Comparison of ENCODE assay signal across 28 cellular contexts in the genomic region with DNA sequence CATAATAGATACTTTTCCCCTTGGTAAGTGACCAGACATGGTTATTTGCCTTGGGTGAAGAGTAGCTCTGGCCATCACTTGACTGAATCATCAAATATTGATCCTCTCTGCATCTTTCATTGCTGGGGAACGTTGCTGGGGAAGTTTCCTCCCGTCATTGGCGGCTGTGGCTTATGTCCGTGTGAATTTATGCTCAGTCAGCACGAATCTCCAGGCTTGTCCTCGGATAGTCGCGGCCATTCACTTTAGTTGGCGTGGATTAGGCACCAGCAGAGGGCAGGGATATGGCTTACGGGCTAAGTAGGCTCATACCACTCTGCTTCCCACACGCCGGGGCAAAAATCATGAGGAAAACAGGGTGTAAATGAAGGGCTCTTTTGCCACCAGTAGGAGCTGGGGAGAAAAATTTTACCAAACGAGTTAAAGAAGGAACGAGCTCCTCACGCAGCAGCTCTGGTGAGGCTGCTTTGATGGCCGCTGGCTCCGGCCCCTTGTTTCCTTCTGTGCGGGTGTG.
"Had no signal": no experiment of that assay in that cellular context is flagged by ENCODE, and none has a peak within 500 bp of the region (broad histone marks: within the 10 kb centered on the region; RNA-seq: fewer than 3 reads in every experiment).

No MANE protein-coding gene starts in this region.

- H3K27ac Mint-ChIP-seq: activated CD4-positive, alpha-beta memory T cell treated with anti-CD3 and anti-CD28 coated beads for 36 hours; activated naive CD4-positive, alpha-beta T cell treated with anti-CD3 and anti-CD28 coated beads, Interleukin-2, amount 50 U/mL, for 72 hours; activated naive CD8-positive, alpha-beta T cell treated with anti-CD3 and anti-CD28 coated beads, Interleukin-2, amount 50 U/mL, for 24 hours; T-cell had no signal

- H3K4me1 Mint-ChIP-seq: activated naive CD8-positive, alpha-beta T cell treated with anti-CD3 and anti-CD28 coated beads, Interleukin-2, amount 50 U/mL, for 24 hours; central memory CD8-positive, alpha-beta T cell; T-cell had no signal

- ATAC-seq: activated naive CD4-positive, alpha-beta T cell treated with anti-CD3 and anti-CD28 coated beads, Interleukin-2, amount 50 U/mL, for 72 hours; activated naive CD8-positive, alpha-beta T cell treated with anti-CD3 and anti-CD28 coated beads, Interleukin-2, amount 50 U/mL, for 24 hours; activated T-cell treated with anti-CD3 and anti-CD28 coated beads, Interleukin-2, amount 50 U/mL, for 4 hours; body of pancreas; Panc1; Right ventricle myocardium inferior; T-cell had no signal

- H3K27me3 ChIP-seq: ascending aorta, body of pancreas had no signal

- H3K36me3 ChIP-seq: ascending aorta, WERI-Rb-1 had no signal

- H3K9me3 Mint-ChIP-seq: activated CD4-positive, alpha-beta memory T cell treated with anti-CD3 and anti-CD28 coated beads for 36 hours; activated naive CD4-positive, alpha-beta T cell treated with anti-CD3 and anti-CD28 coated beads, Interleukin-2, amount 50 U/mL, for 72 hours; activated naive CD8-positive, alpha-beta T cell treated with anti-CD3 and anti-CD28 coated beads, Interleukin-2, amount 50 U/mL, for 24 hours; activated T-cell treated with anti-CD3 and anti-CD28 coated beads, Interleukin-2, amount 50 U/mL, for 4 hours; central memory CD8-positive, alpha-beta T cell; T-cell had no signal

- H3K9me3 ChIP-seq: ascending aorta, body of pancreas had no signal

- H3K4me3 ChIP-seq: ascending aorta, body of pancreas, SK-N-MC had no signal

- H3K27ac ChIP-seq: ascending aorta, body of pancreas, SK-N-MC, WERI-Rb-1 had no signal

- FAIRE-seq: bronchial epithelial cell had no signal

- DNase-seq: activated CD4-positive, alpha-beta memory T cell treated with anti-CD3 and anti-CD28 coated beads for 36 hours; activated CD4-positive, alpha-beta T cell treated with anti-CD3 and anti-CD28 coated beads for 48 hours; activated CD4-positive, CD25-positive, alpha-beta regulatory T cell treated with anti-CD3 and anti-CD28 coated beads, Interleukin-2, amount 50 U/mL, for 72 hours; activated CD8-positive, alpha-beta memory T cell treated with anti-CD3 and anti-CD28 coated beads for 24 hours; activated effector memory CD4-positive, alpha-beta T cell treated with anti-CD3 and anti-CD28 coated beads, Interleukin-2, amount 50 U/mL, for 16 hours; activated naive CD4-positive, alpha-beta T cell treated with Interleukin-2 at 50 U/mL for 16 hours; activated naive CD8-positive, alpha-beta T cell treated with anti-CD3 and anti-CD28 coated beads, Interleukin-2, amount 50 U/mL, for 24 hours; activated T-cell treated with anti-CD3 and anti-CD28 coated beads, Interleukin-2, amount 50 U/mL, for 4 hours; amniotic stem cell; body of pancreas; Kasumi-1; NCI-H1105 treated with DMSO at 0.1 percent for 48 hours; NCI-H1436 treated with DMSO at 0.1 percent for 48 hours; NCI-H187; NCI-H2081; NCI-H524 treated with DMSO at 0.1 percent for 48 hours; NCI-H82; OCI-M1; RPMI8226; T-cell; WERI-Rb-1 had no signal

- H3K4me3 Mint-ChIP-seq: activated CD4-positive, alpha-beta memory T cell treated with anti-CD3 and anti-CD28 coated beads for 36 hours; activated naive CD8-positive, alpha-beta T cell treated with anti-CD3 and anti-CD28 coated beads, Interleukin-2, amount 50 U/mL, for 24 hours; activated T-cell treated with anti-CD3 and anti-CD28 coated beads, Interleukin-2, amount 50 U/mL, for 4 hours; central memory CD8-positive, alpha-beta T cell; T-cell had no signal

- H3K36me3 Mint-ChIP-seq: activated CD4-positive, alpha-beta memory T cell treated with anti-CD3 and anti-CD28 coated beads for 36 hours; activated naive CD4-positive, alpha-beta T cell treated with anti-CD3 and anti-CD28 coated beads, Interleukin-2, amount 50 U/mL, for 72 hours; T-cell had no signal

- H3K4me1 ChIP-seq: ascending aorta, body of pancreas had no signal
